Comparison of ENCODE assay signal across 2 cellular contexts in genomic region chr2:11743846-11744553, GRCh38.
TF ChIP-seq lines count a peak whose summit lies in the region.

No MANE protein-coding gene starts in this region.

TF ChIP-seq in A549, 52 proteins besides CTCF, POLR2A, EP300 and RAD21 (continued from another document):
- TF ChIP-seq, protein P1, sequence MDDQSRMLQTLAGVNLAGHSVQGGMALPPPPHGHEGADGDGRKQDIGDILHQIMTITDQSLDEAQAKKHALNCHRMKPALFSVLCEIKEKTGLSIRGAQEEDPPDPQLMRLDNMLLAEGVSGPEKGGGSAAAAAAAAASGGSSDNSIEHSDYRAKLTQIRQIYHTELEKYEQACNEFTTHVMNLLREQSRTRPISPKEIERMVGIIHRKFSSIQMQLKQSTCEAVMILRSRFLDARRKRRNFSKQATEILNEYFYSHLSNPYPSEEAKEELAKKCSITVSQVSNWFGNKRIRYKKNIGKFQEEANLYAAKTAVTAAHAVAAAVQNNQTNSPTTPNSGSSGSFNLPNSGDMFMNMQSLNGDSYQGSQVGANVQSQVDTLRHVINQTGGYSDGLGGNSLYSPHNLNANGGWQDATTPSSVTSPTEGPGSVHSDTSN (IDR thresholded peaks at IDR 0.05) = peak; percentile 66
- TF ChIP-seq FOSB (CRISPR knock-in tag; IDR thresholded peaks at IDR 0.05) (no peak), HOXB5 (CRISPR knock-in tag; IDR thresholded peaks at IDR 0.05) (no peak), ZNF302 (CRISPR knock-in tag; IDR thresholded peaks at IDR 0.05) (no peak), HEYL (CRISPR knock-in tag; IDR thresholded peaks at IDR 0.05) (no peak), TFCP2L1 (CRISPR knock-in tag; IDR thresholded peaks at IDR 0.05) (0 out of 2 replicates have a peak, but pooled peaks have one; percentile 72), RCOR1 (IDR thresholded peaks at IDR 0.05; ENCODE audit: low read depth, low read length) (peak; percentile 99), MAFK (IDR thresholded peaks at IDR 0.05; ENCODE audit: partially characterized antibody) (peak; percentile 83), E2F6 (IDR thresholded peaks at IDR 0.05; ENCODE audit: borderline replicate concordance, low read depth) (no peak), NR3C1 (IDR thresholded peaks at IDR 0.05) (no peak), BCL3 (IDR thresholded peaks at IDR 0.05) (0 out of 3 replicates have a peak, but pooled peaks have one; percentile 63), ESRRA (IDR thresholded peaks at IDR 0.05; ENCODE audit: borderline replicate concordance, low read length) (peak; percentile 54; the same call in 1 of the 2 replicates), CBX8 (IDR thresholded peaks at IDR 0.05) (no peak), ZFP36 (IDR thresholded peaks at IDR 0.05; ENCODE audit: borderline replicate concordance, partially characterized antibody) (peak; percentile 51), FOSL2 (IDR thresholded peaks at IDR 0.05) (peak; percentile 95), FOSL2 (CRISPR knock-in tag; IDR thresholded peaks at IDR 0.05) (peak; percentile 99), JUNB (IDR thresholded peaks at IDR 0.05) (peak; percentile 90), CEBPB (IDR thresholded peaks at IDR 0.05) (peak; percentile 72 to 88), RARB (CRISPR knock-in tag; IDR thresholded peaks at IDR 0.05) (no peak), JUN (IDR thresholded peaks at IDR 0.05) (peak; percentile 85 to 86; a peak in 4 of 5 replicates), SMC3 (IDR thresholded peaks at IDR 0.05) (no peak; the same call in 2 of the 3 replicates), HDAC2 (IDR thresholded peaks at IDR 0.05) (peak; percentile 98), CHD4 (IDR thresholded peaks at IDR 0.05; ENCODE audit: borderline replicate concordance) (peak; percentile 99), HES2 (IDR thresholded peaks at IDR 0.05) (no peak), POLR2AphosphoS2 (conservative IDR thresholded peaks at IDR 0.05; ENCODE audit: low read length) (no peak), EHF (CRISPR knock-in tag; IDR thresholded peaks at IDR 0.05) (no peak), KDM1A (IDR thresholded peaks at IDR 0.05; ENCODE audit: low read depth) (peak; percentile 99), CHD2 (IDR thresholded peaks at IDR 0.05; ENCODE audit: low read length, partially characterized antibody) (no peak), CBX2 (IDR thresholded peaks at IDR 0.05; ENCODE audit: borderline replicate concordance, low read depth) (no peak)
- TF ChIP-seq, protein P2, sequence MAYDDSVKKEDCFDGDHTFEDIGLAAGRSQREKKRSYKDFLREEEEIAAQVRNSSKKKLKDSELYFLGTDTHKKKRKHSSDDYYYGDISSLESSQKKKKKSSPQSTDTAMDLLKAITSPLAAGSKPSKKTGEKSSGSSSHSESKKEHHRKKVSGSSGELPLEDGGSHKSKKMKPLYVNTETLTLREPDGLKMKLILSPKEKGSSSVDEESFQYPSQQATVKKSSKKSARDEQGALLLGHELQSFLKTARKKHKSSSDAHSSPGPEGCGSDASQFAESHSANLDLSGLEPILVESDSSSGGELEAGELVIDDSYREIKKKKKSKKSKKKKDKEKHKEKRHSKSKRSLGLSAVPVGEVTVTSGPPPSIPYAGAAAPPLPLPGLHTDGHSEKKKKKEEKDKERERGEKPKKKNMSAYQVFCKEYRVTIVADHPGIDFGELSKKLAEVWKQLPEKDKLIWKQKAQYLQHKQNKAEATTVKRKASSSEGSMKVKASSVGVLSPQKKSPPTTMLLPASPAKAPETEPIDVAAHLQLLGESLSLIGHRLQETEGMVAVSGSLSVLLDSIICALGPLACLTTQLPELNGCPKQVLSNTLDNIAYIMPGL (CRISPR knock-in tag; IDR thresholded peaks at IDR 0.05; ENCODE audit: borderline replicate concordance) = no peak
- TF ChIP-seq, protein P3, sequence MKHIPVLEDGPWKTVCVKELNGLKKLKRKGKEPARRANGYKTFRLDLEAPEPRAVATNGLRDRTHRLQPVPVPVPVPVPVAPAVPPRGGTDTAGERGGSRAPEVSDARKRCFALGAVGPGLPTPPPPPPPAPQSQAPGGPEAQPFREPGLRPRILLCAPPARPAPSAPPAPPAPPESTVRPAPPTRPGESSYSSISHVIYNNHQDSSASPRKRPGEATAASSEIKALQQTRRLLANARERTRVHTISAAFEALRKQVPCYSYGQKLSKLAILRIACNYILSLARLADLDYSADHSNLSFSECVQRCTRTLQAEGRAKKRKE (CRISPR knock-in tag; IDR thresholded peaks at IDR 0.05; ENCODE audit: low read depth) = no peak

TF ChIP-seq in GM12878, 131 proteins besides CTCF, POLR2A, EP300 and RAD21 (continued from another document and continues in another):
- TF ChIP-seq TCF3 (IDR thresholded peaks at IDR 0.05; ENCODE audit: borderline replicate concordance, insufficient read depth, low read depth, low read length) (no peak), ZZZ3 (IDR thresholded peaks at IDR 0.05; ENCODE audit: control insufficient read depth, insufficient read length, low read depth) (no peak), MTA3 (IDR thresholded peaks at IDR 0.05; ENCODE audit: borderline replicate concordance, low read length) (no peak), RFX5 (IDR thresholded peaks at IDR 0.05; ENCODE audit: low read depth, low read length) (peak; percentile 39; the same call in 1 of the 2 replicates), ZNF592 (IDR thresholded peaks at IDR 0.05) (no peak), MYC (IDR thresholded peaks at IDR 0.05; ENCODE audit: insufficient read depth, insufficient read length, insufficient replicate concordance, low read length, severe bottlenecking) (no peak), MYB (IDR thresholded peaks at IDR 0.05; ENCODE audit: borderline replicate concordance, low read depth, low read length) (no peak), DPF2 (IDR thresholded peaks at IDR 0.05) (peak; percentile 87), SIX5 (IDR thresholded peaks at IDR 0.05; ENCODE audit: low read depth, low read length, severe bottlenecking) (no peak), KDM1A (IDR thresholded peaks at IDR 0.05; ENCODE audit: borderline replicate concordance) (no peak), SIN3A (IDR thresholded peaks at IDR 0.05; ENCODE audit: low read depth, low read length) (peak; percentile 87; the same call in 1 of the 2 replicates), EZH2 (IDR thresholded peaks at IDR 0.05; ENCODE audit: borderline replicate concordance, control insufficient read depth, low read depth, low read length) (no peak), TCF7 (IDR thresholded peaks at IDR 0.05; ENCODE audit: borderline replicate concordance) (no peak; the same call in 1 of the 2 replicates), IRF5 (IDR thresholded peaks at IDR 0.05; ENCODE audit: borderline replicate concordance) (no peak), NKRF (conservative IDR thresholded peaks at IDR 0.05) (peak; percentile 71), NR2C2 (IDR thresholded peaks at IDR 0.05; ENCODE audit: borderline replicate concordance, control insufficient read depth, insufficient read length, low read depth) (no peak), KAT2A (conservative IDR thresholded peaks at IDR 0.05; ENCODE audit: control insufficient read depth, low read depth, low read length) (no peak), NRF1 (conservative IDR thresholded peaks at IDR 0.05; ENCODE audit: low read depth, low read length) (no peak), MEF2A (IDR thresholded peaks at IDR 0.05; ENCODE audit: insufficient read depth, low read depth, low read length) (no peak), RAD51 (IDR thresholded peaks at IDR 0.05) (peak; percentile 45)
- TF ChIP-seq, protein P4, sequence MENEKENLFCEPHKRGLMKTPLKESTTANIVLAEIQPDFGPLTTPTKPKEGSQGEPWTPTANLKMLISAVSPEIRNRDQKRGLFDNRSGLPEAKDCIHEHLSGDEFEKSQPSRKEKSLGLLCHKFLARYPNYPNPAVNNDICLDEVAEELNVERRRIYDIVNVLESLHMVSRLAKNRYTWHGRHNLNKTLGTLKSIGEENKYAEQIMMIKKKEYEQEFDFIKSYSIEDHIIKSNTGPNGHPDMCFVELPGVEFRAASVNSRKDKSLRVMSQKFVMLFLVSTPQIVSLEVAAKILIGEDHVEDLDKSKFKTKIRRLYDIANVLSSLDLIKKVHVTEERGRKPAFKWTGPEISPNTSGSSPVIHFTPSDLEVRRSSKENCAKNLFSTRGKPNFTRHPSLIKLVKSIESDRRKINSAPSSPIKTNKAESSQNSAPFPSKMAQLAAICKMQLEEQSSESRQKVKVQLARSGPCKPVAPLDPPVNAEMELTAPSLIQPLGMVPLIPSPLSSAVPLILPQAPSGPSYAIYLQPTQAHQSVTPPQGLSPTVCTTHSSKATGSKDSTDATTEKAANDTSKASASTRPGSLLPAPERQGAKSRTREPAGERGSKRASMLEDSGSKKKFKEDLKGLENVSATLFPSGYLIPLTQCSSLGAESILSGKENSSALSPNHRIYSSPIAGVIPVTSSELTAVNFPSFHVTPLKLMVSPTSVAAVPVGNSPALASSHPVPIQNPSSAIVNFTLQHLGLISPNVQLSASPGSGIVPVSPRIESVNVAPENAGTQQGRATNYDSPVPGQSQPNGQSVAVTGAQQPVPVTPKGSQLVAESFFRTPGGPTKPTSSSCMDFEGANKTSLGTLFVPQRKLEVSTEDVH (IDR thresholded peaks at IDR 0.05; ENCODE audit: low read depth, partially characterized antibody) = no peak
- TF ChIP-seq, protein P5, sequence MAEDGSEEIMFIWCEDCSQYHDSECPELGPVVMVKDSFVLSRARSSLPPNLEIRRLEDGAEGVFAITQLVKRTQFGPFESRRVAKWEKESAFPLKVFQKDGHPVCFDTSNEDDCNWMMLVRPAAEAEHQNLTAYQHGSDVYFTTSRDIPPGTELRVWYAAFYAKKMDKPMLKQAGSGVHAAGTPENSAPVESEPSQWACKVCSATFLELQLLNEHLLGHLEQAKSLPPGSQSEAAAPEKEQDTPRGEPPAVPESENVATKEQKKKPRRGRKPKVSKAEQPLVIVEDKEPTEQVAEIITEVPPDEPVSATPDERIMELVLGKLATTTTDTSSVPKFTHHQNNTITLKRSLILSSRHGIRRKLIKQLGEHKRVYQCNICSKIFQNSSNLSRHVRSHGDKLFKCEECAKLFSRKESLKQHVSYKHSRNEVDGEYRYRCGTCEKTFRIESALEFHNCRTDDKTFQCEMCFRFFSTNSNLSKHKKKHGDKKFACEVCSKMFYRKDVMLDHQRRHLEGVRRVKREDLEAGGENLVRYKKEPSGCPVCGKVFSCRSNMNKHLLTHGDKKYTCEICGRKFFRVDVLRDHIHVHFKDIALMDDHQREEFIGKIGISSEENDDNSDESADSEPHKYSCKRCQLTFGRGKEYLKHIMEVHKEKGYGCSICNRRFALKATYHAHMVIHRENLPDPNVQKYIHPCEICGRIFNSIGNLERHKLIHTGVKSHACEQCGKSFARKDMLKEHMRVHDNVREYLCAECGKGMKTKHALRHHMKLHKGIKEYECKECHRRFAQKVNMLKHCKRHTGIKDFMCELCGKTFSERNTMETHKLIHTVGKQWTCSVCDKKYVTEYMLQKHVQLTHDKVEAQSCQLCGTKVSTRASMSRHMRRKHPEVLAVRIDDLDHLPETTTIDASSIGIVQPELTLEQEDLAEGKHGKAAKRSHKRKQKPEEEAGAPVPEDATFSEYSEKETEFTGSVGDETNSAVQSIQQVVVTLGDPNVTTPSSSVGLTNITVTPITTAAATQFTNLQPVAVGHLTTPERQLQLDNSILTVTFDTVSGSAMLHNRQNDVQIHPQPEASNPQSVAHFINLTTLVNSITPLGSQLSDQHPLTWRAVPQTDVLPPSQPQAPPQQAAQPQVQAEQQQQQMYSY (CRISPR knock-in tag; IDR thresholded peaks at IDR 0.05) = no peak
- TF ChIP-seq, protein P6, sequence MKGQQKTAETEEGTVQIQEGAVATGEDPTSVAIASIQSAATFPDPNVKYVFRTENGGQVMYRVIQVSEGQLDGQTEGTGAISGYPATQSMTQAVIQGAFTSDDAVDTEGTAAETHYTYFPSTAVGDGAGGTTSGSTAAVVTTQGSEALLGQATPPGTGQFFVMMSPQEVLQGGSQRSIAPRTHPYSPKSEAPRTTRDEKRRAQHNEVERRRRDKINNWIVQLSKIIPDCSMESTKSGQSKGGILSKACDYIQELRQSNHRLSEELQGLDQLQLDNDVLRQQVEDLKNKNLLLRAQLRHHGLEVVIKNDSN (IDR thresholded peaks at IDR 0.05; ENCODE audit: borderline replicate concordance, extremely low read length, insufficient read depth, low read depth, low read length) = no peak
